8 cellular contexts compared by ENCODE assay signal in genomic region chr19:9820043-9820442, GRCh38. TPM values are rescaled to one million over a fixed set of nuclear protein-coding genes. Genes with fewer than 3 reads are reported as not detected.
DNase-seq lines count a peak whose midpoint lies in the region; ATAC-seq and TF ChIP-seq lines count a peak whose summit lies in the region.
"Not testable (repeated sequence)": the region's sequence is repeated elsewhere in the genome, so short reads cannot be mapped to it uniquely, and the experiment has no call there.

No MANE protein-coding gene starts in this region.

- H3K23ac ChIP-seq in mesendoderm (ENCODE audit: low read length): not testable (repeated sequence)

- H3K79me1 ChIP-seq in mesendoderm (ENCODE audit: low read length): not testable (repeated sequence)

- POLR2A ChIA-PET in activated CD4-positive, alpha-beta memory T cell treated with anti-CD3 and anti-CD28 coated beads, Interleukin-2, amount 10 ng/mL, durations not matched to agents 7 days and 5 days (lab: Charles Lee): interaction anchor here (1.6 kb wide), 1 partner anchor 16 kb away, joined by 4 read pairs; no protein-coding TSS in a partner anchor

- H4K20me1 ChIP-seq in DOHH2 (ENCODE audit: control insufficient read depth, insufficient read depth, low read depth, low read length); OCI-LY1 (ENCODE audit: insufficient read depth, low read length): not testable (repeated sequence)

- H3K27ac ChIP-seq in DOHH2 (ENCODE audit: low read depth, low read length) (0 out of 2 replicates have a peak overlapping the region, but pooled peaks have one; percentile 23), OCI-LY1 (ENCODE audit: low read depth, low read length, poor library complexity, severe bottlenecking) (peak overlapping the region; percentile 29), gastrocnemius medialis (peak overlapping the region; percentile 91 to 100 (median 98)), urinary bladder (ENCODE audit: low read depth) (peak overlapping the region; percentile 72)
- not testable (repeated sequence) for H3K27ac ChIP-seq in mesendoderm (ENCODE audit: low read depth, low read length)

- not testable (repeated sequence) for TF ChIP-seq CTCF in DOHH2 (IDR thresholded peaks at IDR 0.05; ENCODE audit: low read depth, low read length, poor library complexity, severe bottlenecking); OCI-LY1 (IDR thresholded peaks at IDR 0.05; ENCODE audit: low read length); brain (conservative IDR thresholded peaks at IDR 0.05); fibroblast of mammary gland (conservative IDR thresholded peaks at IDR 0.05; ENCODE audit: control insufficient read depth, insufficient read depth, low read depth, low read length); gastrocnemius medialis (IDR thresholded peaks at IDR 0.05 in 4 of 5, conservative IDR thresholded peaks at IDR 0.05 in 1 of 5)

- not testable (repeated sequence) for TF ChIP-seq POLR2A in gastrocnemius medialis (IDR thresholded peaks at IDR 0.05)

- H3K4me3 ChIP-seq in DOHH2 (ENCODE audit: low read length) (peak overlapping the region; percentile 62), OCI-LY1 (ENCODE audit: low read depth, low read length, poor library complexity, severe bottlenecking) (peak overlapping the region; percentile 57), fibroblast of mammary gland (ENCODE audit: control insufficient read depth, low read depth, low read length) (peak overlapping the region; percentile 12), gastrocnemius medialis (peak overlapping the region in 3 of 4 donors; percentile 43 to 97 (median 93))
- H3K4me3 ChIP-seq in mesendoderm (ENCODE audit: low read length); urinary bladder (ENCODE audit: low read depth, low read length): not testable (repeated sequence)

- H3K9me3 Mint-ChIP-seq in activated CD4-positive, alpha-beta memory T cell treated with anti-CD3 and anti-CD28 coated beads, Interleukin-2, amount 10 ng/mL, durations not matched to agents 7 days and 5 days: peaks cover 17% of the 10 kb centered on the region
- H3K9me3 Mint-ChIP-seq in brain: peaks cover 4 to 20% (median 7%) of the 10 kb centered on the region in 5 experiments

- H3K4me1 ChIP-seq in DOHH2 (ENCODE audit: control insufficient read depth, low read length) (peaks cover 21% of the 10 kb centered on the region), OCI-LY1 (ENCODE audit: insufficient read depth, low read length, severe bottlenecking) (peaks cover 14% of the 10 kb centered on the region), gastrocnemius medialis (peaks cover 10 to 23% of the 10 kb centered on the region in 2 donors)
- not testable (repeated sequence) for H3K4me1 ChIP-seq in mesendoderm (ENCODE audit: control insufficient read depth, low read depth, low read length); urinary bladder (ENCODE audit: insufficient read depth)

- peaks cover 37% of the 10 kb centered on the region for H3K36me3 ChIP-seq in DOHH2 (ENCODE audit: control insufficient read depth, low read length)
- peaks cover 29% of the 10 kb centered on the region for H3K36me3 ChIP-seq in OCI-LY1 (ENCODE audit: insufficient read depth, low read length)
- H3K36me3 ChIP-seq in mesendoderm (ENCODE audit: control insufficient read depth, insufficient read depth, low read length); gastrocnemius medialis; urinary bladder (ENCODE audit: insufficient read depth): not testable (repeated sequence)

- DNase-seq in activated CD4-positive, alpha-beta memory T cell treated with anti-CD3 and anti-CD28 coated beads, Interleukin-2, amount 10 ng/mL, durations not matched to agents 7 days and 5 days; fibroblast of mammary gland (ENCODE audit: low read depth); mesendoderm; gastrocnemius medialis: not testable (repeated sequence)

- peak overlapping the region; percentile 88 for H3K4me3 Mint-ChIP-seq in activated CD4-positive, alpha-beta memory T cell treated with anti-CD3 and anti-CD28 coated beads, Interleukin-2, amount 10 ng/mL, durations not matched to agents 7 days and 5 days
- H3K4me3 Mint-ChIP-seq in brain: peak overlapping the region; percentile 92 to 96 (median 94)

- H3K27ac Mint-ChIP-seq in activated CD4-positive, alpha-beta memory T cell treated with anti-CD3 and anti-CD28 coated beads, Interleukin-2, amount 10 ng/mL, durations not matched to agents 7 days and 5 days: peak overlapping the region; percentile 93
- peak overlapping the region; percentile 87 to 98 (median 96) for H3K27ac Mint-ChIP-seq in brain

- CTCF ChIA-PET in activated CD4-positive, alpha-beta memory T cell treated with anti-CD3 and anti-CD28 coated beads, Interleukin-2, amount 10 ng/mL, durations not matched to agents 7 days and 5 days (lab: Charles Lee): not testable (repeated sequence)

- peak overlapping the region; percentile 44 for H3K56ac ChIP-seq in mesendoderm (ENCODE audit: low read length)

- not testable (repeated sequence) for H2AK5ac ChIP-seq in mesendoderm (ENCODE audit: low read length)

- peaks cover 34% of the 10 kb centered on the region for H3K4me1 Mint-ChIP-seq in activated CD4-positive, alpha-beta memory T cell treated with anti-CD3 and anti-CD28 coated beads, Interleukin-2, amount 10 ng/mL, durations not matched to agents 7 days and 5 days
- peaks cover 38% of the 10 kb centered on the region for H3K4me1 Mint-ChIP-seq in brain

- peaks cover 16% of the 10 kb centered on the region; the same call in 1 of the 2 replicates for H3K9me3 ChIP-seq in DOHH2 (ENCODE audit: control insufficient read depth, insufficient read depth, low read length)
- H3K9me3 ChIP-seq in OCI-LY1 (ENCODE audit: low read length); gastrocnemius medialis: not testable (repeated sequence)

- H3F3A ChIP-seq in DOHH2 (ENCODE audit: control insufficient read depth, insufficient read depth); OCI-LY1 (ENCODE audit: insufficient read depth, low read length): not testable (repeated sequence)

- H3K9me2 ChIP-seq in DOHH2 (replicated peaks; ENCODE audit: control insufficient read depth, low read length); OCI-LY1 (ENCODE audit: low read depth, low read length): not testable (repeated sequence)

- H2AFZ ChIP-seq in OCI-LY1 (ENCODE audit: low read length): not testable (repeated sequence)

- H3K9ac ChIP-seq in OCI-LY1 (ENCODE audit: low read length): peak overlapping the region; percentile 18; the same call in 1 of the 2 replicates
- H3K9ac ChIP-seq in mesendoderm (ENCODE audit: low read length): not testable (repeated sequence)

- not testable (repeated sequence) for H2BK120ac ChIP-seq in mesendoderm (ENCODE audit: low read depth, low read length)

- peaks cover 24% of the 10 kb centered on the region for H3K36me3 Mint-ChIP-seq in activated CD4-positive, alpha-beta memory T cell treated with anti-CD3 and anti-CD28 coated beads, Interleukin-2, amount 10 ng/mL, durations not matched to agents 7 days and 5 days (ENCODE audit: low read depth)
- H3K36me3 Mint-ChIP-seq in brain: peaks cover 27% of the 10 kb centered on the region

- not testable (repeated sequence) for H3K4ac ChIP-seq in mesendoderm (ENCODE audit: low read depth, low read length)

- not testable (repeated sequence) for H3K27me3 Mint-ChIP-seq in activated CD4-positive, alpha-beta memory T cell treated with anti-CD3 and anti-CD28 coated beads, Interleukin-2, amount 10 ng/mL, durations not matched to agents 7 days and 5 days
- peaks cover 11% of the 10 kb centered on the region for H3K27me3 Mint-ChIP-seq in brain

- not testable (repeated sequence) for H2BK5ac ChIP-seq in mesendoderm (ENCODE audit: low read length)

- H3K18ac ChIP-seq in mesendoderm (ENCODE audit: low read length): not testable (repeated sequence)

- not testable (repeated sequence) for H4K5ac ChIP-seq in mesendoderm (ENCODE audit: low read length)

- not testable (repeated sequence) for H3K27me3 ChIP-seq in DOHH2 (ENCODE audit: control insufficient read depth, low read length); OCI-LY1 (ENCODE audit: insufficient read depth, low read length); mesendoderm (ENCODE audit: insufficient read depth, low read length, poor library complexity); gastrocnemius medialis

- in situ Hi-C loops in gastrocnemius medialis (cut with MboI; ENCODE audit: low sequenced_read_pairs in 4 of 4): not testable (repeated sequence)

- not testable (repeated sequence) for H2BK15ac ChIP-seq in mesendoderm (replicated peaks; ENCODE audit: low read depth)

- intact Hi-C loops in gastrocnemius medialis (cut with DNase I; ENCODE audit: low total_unique reads): not testable (repeated sequence)

- no CpG with 5 or more reads among the region's 8 CpGs for WGBS in mesendoderm (ENCODE audit: extremely low coverage, insufficient coverage, low lambda C conversion rate)
- 93% methylated on average over 8 of the region's 8 CpGs for WGBS in urinary bladder

- H3K79me2 ChIP-seq in DOHH2 (ENCODE audit: control insufficient read depth, low read length): peaks cover 40% of the 10 kb centered on the region
- peaks cover 15% of the 10 kb centered on the region for H3K79me2 ChIP-seq in OCI-LY1 (ENCODE audit: insufficient read depth, low read length)
- peaks cover 19% of the 10 kb centered on the region for H3K79me2 ChIP-seq in mesendoderm (ENCODE audit: control insufficient read depth, insufficient read depth, low read length)

- H4K8ac ChIP-seq in mesendoderm (ENCODE audit: low read depth, low read length): not testable (repeated sequence)

- H3K4me2 ChIP-seq in DOHH2 (ENCODE audit: low read length) (peak overlapping the region; percentile 67), OCI-LY1 (ENCODE audit: low read length) (peak overlapping the region; percentile 67)
- H3K4me2 ChIP-seq in mesendoderm (ENCODE audit: low read length): not testable (repeated sequence)

- ATAC-seq in gastrocnemius medialis: not testable (repeated sequence)

RNA-seq across cellular contexts. Expression of gene FBXL12, which starts 1.2 kb away (rescaled TPM):
- 10 to 100 TPM; 18.3 to 20.6 TPM for total RNA-seq in activated CD4-positive, alpha-beta memory T cell treated with anti-CD3 and anti-CD28 coated beads, Interleukin-2, amount 10 ng/mL, durations not matched to agents 7 days and 5 days
- polyA plus RNA-seq in brain (ENCODE audit: insufficient read depth, low read depth, low replicate concordance): 15.3 TPM
- 22.9 TPM for polyA plus RNA-seq in mesendoderm (2013, experiment 1 of 2)
- 23.8 TPM for polyA plus RNA-seq in mesendoderm (2013, experiment 2 of 2)
- total RNA-seq in gastrocnemius medialis: 10 to 100 TPM in 3 of 4 donors, 1 to 10 TPM in 1; 7.6 to 28.4 (median 15.1) TPM
- 16.1 TPM for total RNA-seq in urinary bladder
- polyA plus RNA-seq in urinary bladder: 37.5 TPM

RNA-seq across cellular contexts. Expression of gene UBL5, which starts 7.7 kb away (rescaled TPM):
- 100 to 1,000 TPM; 339 to 372 TPM for total RNA-seq in activated CD4-positive, alpha-beta memory T cell treated with anti-CD3 and anti-CD28 coated beads, Interleukin-2, amount 10 ng/mL, durations not matched to agents 7 days and 5 days
- polyA plus RNA-seq in brain (ENCODE audit: insufficient read depth, low read depth, low replicate concordance): 841 TPM
- polyA plus RNA-seq in mesendoderm (2013, experiment 1 of 2): 348 TPM
- polyA plus RNA-seq in mesendoderm (2013, experiment 2 of 2): 352 TPM
- total RNA-seq in gastrocnemius medialis: 100 to 1,000 TPM; 388 to 612 (median 544) TPM
- total RNA-seq in urinary bladder: 92.0 TPM
- 436 TPM for polyA plus RNA-seq in urinary bladder

RNA-seq across cellular contexts. Expression of gene PIN1, which starts 15.1 kb away (rescaled TPM):
- 10 to 100 TPM; 96.0 to 97.0 TPM for total RNA-seq in activated CD4-positive, alpha-beta memory T cell treated with anti-CD3 and anti-CD28 coated beads, Interleukin-2, amount 10 ng/mL, durations not matched to agents 7 days and 5 days
- polyA plus RNA-seq in brain (ENCODE audit: insufficient read depth, low read depth, low replicate concordance) (273 TPM), urinary bladder (160 TPM)
- 58.6 TPM for polyA plus RNA-seq in mesendoderm (2013, experiment 1 of 2)
- polyA plus RNA-seq in mesendoderm (2013, experiment 2 of 2): 60.9 TPM
- total RNA-seq in gastrocnemius medialis (100 to 1,000 TPM in 2 of 4 donors, 10 to 100 TPM in 2; 83.9 to 111 (median 93.4) TPM), urinary bladder (42.3 TPM)

RNA-seq across cellular contexts. Expression of gene ZNF846, which starts 51.5 kb away (rescaled TPM):
- total RNA-seq in activated CD4-positive, alpha-beta memory T cell treated with anti-CD3 and anti-CD28 coated beads, Interleukin-2, amount 10 ng/mL, durations not matched to agents 7 days and 5 days: 1 to 10 TPM; 6.5 to 6.7 TPM
- polyA plus RNA-seq in brain (ENCODE audit: insufficient read depth, low read depth, low replicate concordance) (5.3 TPM), urinary bladder (18.0 TPM)
- 5.3 TPM for polyA plus RNA-seq in mesendoderm (2013, experiment 1 of 2)
- polyA plus RNA-seq in mesendoderm (2013, experiment 2 of 2): 4.5 TPM
- total RNA-seq in gastrocnemius medialis (1 to 10 TPM in 3 of 4 donors, under 1 TPM in 1; 0.63 to 5.0 (median 2.1) TPM), urinary bladder (73.6 TPM)
